19 cellular contexts compared by ENCODE assay signal in the genomic region with DNA sequence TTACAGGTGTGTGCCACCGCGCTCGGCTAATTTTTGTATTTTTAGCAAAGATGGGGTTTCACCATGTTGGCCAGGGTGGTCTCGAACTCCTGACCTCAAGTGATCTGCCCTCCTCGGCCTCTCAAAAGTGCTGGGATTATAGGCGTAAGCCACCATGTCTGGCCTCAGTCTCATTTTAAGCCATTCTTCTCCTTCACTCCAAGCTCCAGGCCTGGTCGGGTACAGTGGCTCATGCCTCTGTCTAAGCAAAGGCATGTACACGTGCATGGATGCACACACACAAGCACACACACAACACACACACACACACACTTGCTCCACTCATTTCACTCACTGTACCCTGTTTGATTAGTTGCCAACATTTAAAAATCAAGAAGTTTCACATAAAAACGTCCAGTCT. TPM values are rescaled to one million over a fixed set of nuclear protein-coding genes. Genes with fewer than 3 reads are reported as not detected.
DNase-seq lines count a peak whose midpoint lies in the region; ATAC-seq, FAIRE-seq and TF ChIP-seq lines count a peak whose summit lies in the region.
"Had no signal": no experiment of that assay in that cellular context is flagged by ENCODE, and none has a peak within 500 bp of the region (broad histone marks: within the 10 kb centered on the region; RNA-seq: fewer than 3 reads in every experiment).

No MANE protein-coding gene starts in this region.

- TF ChIP-seq POLR2A in HCT116 (IDR thresholded peaks at IDR 0.05; ENCODE audit: borderline replicate concordance, extremely low read depth, insufficient read depth, insufficient read length) (no peak), HepG2 (IDR thresholded peaks at IDR 0.05; ENCODE audit: insufficient read depth in 1 of 2, low read depth in 2 of 2, low read length in 2 of 2) (no peak)

- no peaks in the 10 kb centered on the region for H3K27me3 ChIP-seq in HCT116 (ENCODE audit: insufficient read depth, low read length)
- H3K27me3 ChIP-seq in Panc1 (ENCODE audit: control insufficient read depth, insufficient read depth, low read length), result no peaks in the 10 kb centered on the region
- H3K27me3 ChIP-seq in HepG2 (ENCODE audit: control insufficient read depth in 1 of 2, insufficient read depth in 2 of 2, low read length in 2 of 2), result no peaks in the 10 kb centered on the region
- H3K27me3 ChIP-seq in smooth muscle cell (ENCODE audit: low read depth), result no peaks in the 10 kb centered on the region

- no peaks in the 10 kb centered on the region for H3K79me2 ChIP-seq in HCT116 (ENCODE audit: insufficient read depth, low read length)
- H3K79me2 ChIP-seq in HepG2 (ENCODE audit: insufficient read depth, low read length), result no peaks in the 10 kb centered on the region
- H3K79me2 ChIP-seq in smooth muscle cell (ENCODE audit: low read depth), result no peaks in the 10 kb centered on the region

- no peaks in the 10 kb centered on the region for H3K36me3 ChIP-seq in HCT116 (ENCODE audit: control insufficient read depth in 1 of 2, insufficient read depth in 2 of 2, low read length in 2 of 2)
- H3K36me3 ChIP-seq in Panc1 (ENCODE audit: control insufficient read depth, insufficient read depth, low read length), result no peaks in the 10 kb centered on the region
- H3K36me3 ChIP-seq in HepG2 (replicated peaks in 1 of 2; ENCODE audit: control insufficient read depth in 1 of 2, insufficient read depth in 2 of 2, low read length in 2 of 2), result no peaks in the 10 kb centered on the region
- no peaks in the 10 kb centered on the region for H3K36me3 ChIP-seq in smooth muscle cell (ENCODE audit: low read depth)

- BruUV-seq in HCT116 (replicated peaks; lab: Mats Ljungman, UMichigan), result no TSS peak
- no TSS peak for BruUV-seq in Panc1 (replicated peaks; lab: Mats Ljungman, UMichigan)
- no TSS peak for BruUV-seq in HepG2 (replicated peaks; lab: Mats Ljungman, UMichigan)

- no peak for FAIRE-seq in HepG2 (lab: Jason Lieb, UNC)

- H4K20me1 ChIP-seq in HCT116 (ENCODE audit: insufficient read depth) (no peaks in the 10 kb centered on the region), HepG2 (ENCODE audit: insufficient read depth, low read length) (no peaks in the 10 kb centered on the region), smooth muscle cell (ENCODE audit: low read depth) (peaks cover 2% of the 10 kb centered on the region)

- H2AFZ ChIP-seq in HCT116 (ENCODE audit: low read depth, low read length, poor library complexity, severe bottlenecking), result no peak overlapping the region
- no peak overlapping the region for H2AFZ ChIP-seq in HepG2 (ENCODE audit: low read length)
- H2AFZ ChIP-seq in smooth muscle cell (ENCODE audit: low read depth), result no peak overlapping the region

- H3K9me3 ChIP-seq in HCT116 (ENCODE audit: control insufficient read depth in 1 of 2, insufficient read depth in 1 of 2, low read depth in 1 of 2, low read length in 2 of 2), result no peaks in the 10 kb centered on the region
- no peaks in the 10 kb centered on the region for H3K9me3 ChIP-seq in Panc1 (ENCODE audit: control insufficient read depth, insufficient read depth, low read depth, low read length)
- no peaks in the 10 kb centered on the region for H3K9me3 ChIP-seq in HepG2 (ENCODE audit: low read length)
- H3K9me3 ChIP-seq in smooth muscle cell (replicated peaks; ENCODE audit: low read depth), result no peaks in the 10 kb centered on the region

- peak overlapping the region; percentile 96 for H3K27ac ChIP-seq in HCT116 (ENCODE audit: low read depth, low read length)
- H3K27ac ChIP-seq in Panc1 (ENCODE audit: low read length), result peak overlapping the region; percentile 100
- H3K27ac ChIP-seq in HepG2 (ENCODE audit: extremely low read length, insufficient read depth, low read length), result no peak overlapping the region
- peak overlapping the region; percentile 70 for H3K27ac ChIP-seq in smooth muscle cell (ENCODE audit: low read depth)
- H3K27ac ChIP-seq: HL-60 had no signal

- no peak for TF ChIP-seq CTCF in HCT116 (IDR thresholded peaks at IDR 0.05 in 2 of 3, conservative IDR thresholded peaks at IDR 0.05 in 1 of 3; ENCODE audit: borderline replicate concordance in 1 of 3, insufficient read depth in 1 of 3, low read depth in 2 of 3, low read length in 2 of 3)
- TF ChIP-seq CTCF in Panc1 (IDR thresholded peaks at IDR 0.05), result no peak
- TF ChIP-seq CTCF in HepG2 (CRISPR knock-in tag; IDR thresholded peaks at IDR 0.05), result no peak
- no peak for TF ChIP-seq CTCF in smooth muscle cell (IDR thresholded peaks at IDR 0.05; ENCODE audit: borderline replicate concordance, insufficient read depth, poor library complexity, severe bottlenecking)

- POLR2A ChIA-PET in HCT116 (lab: Charles Lee) (interaction anchor here (0.6 kb wide), 1 partner anchor 27 kb away, joined by 3 read pairs; no protein-coding TSS in a partner anchor), Panc1 (lab: Charles Lee) (interaction anchor here (0.7 kb wide), 1 partner anchor 33 kb away, joined by 6 read pairs; no protein-coding TSS in a partner anchor), HepG2 (lab: Yijun Ruan, JAX) (no interaction called here)

- TF ChIP-seq EP300 in HepG2 (IDR thresholded peaks at IDR 0.05; ENCODE audit: low read depth in 2 of 2, low read length in 2 of 2), result no peak
- no peak for TF ChIP-seq EP300 in HepG2 (CRISPR knock-in tag; IDR thresholded peaks at IDR 0.05; ENCODE audit: borderline replicate concordance)

- CTCF ChIA-PET in HCT116 (lab: Charles Lee) (interaction anchor here (1.6 kb wide), 1 partner anchor 10 kb away, joined by 8 read pairs; no protein-coding TSS in a partner anchor), Panc1 (lab: Charles Lee) (interaction anchor here (0.7 kb wide), 1 partner anchor 21 kb away, joined by 3 read pairs; no protein-coding TSS in a partner anchor), HepG2 (lab: Yijun Ruan, JAX; ENCODE audit: low intra/inter-chr PET ratio, low total read pairs) (no interaction called here)

- no peaks in the 10 kb centered on the region for H3K9me2 ChIP-seq in HCT116 (ENCODE audit: insufficient read depth)

- H3F3A ChIP-seq in smooth muscle cell (ENCODE audit: low read depth), result peaks cover 23% of the 10 kb centered on the region

- DNase-seq in HCT116 (ENCODE audit: low read depth, low spot score), result no peak
- no peak for DNase-seq in Panc1 (ENCODE audit: low read depth, low spot score)
- DNase-seq in HepG2 (ENCODE audit: low spot score), result no peak
- DNase-seq in smooth muscle cell (lab: John Stamatoyannopoulos, UW; ENCODE audit: unreplicated experiment), result no peak
- DNase-seq in NCI-H446 treated with DMSO at 0.1 percent for 48 hours (lab: John Stamatoyannopoulos, UW), result no peak
- no peak for DNase-seq in activated naive CD4-positive, alpha-beta T cell (lab: John Stamatoyannopoulos, UW)
- no peak for DNase-seq in NCI-H1105 treated with DMSO at 0.1 percent for 48 hours (lab: John Stamatoyannopoulos, UW)
- DNase-seq: Calu3; CD4-positive, CD25-positive, alpha-beta regulatory T cell; H9; KG1; NCI-H1436 treated with DMSO at 0.1 percent for 48 hours; NCI-H2029 treated with DMSO at 0.1 percent for 48 hours; NCI-H2171 treated with DMSO at 0.1 percent for 48 hours; NCI-H748 treated with DMSO at 0.1 percent for 48 hours; OCI-M1 had no signal

- H3K4me1 ChIP-seq in HCT116 (ENCODE audit: control insufficient read depth in 1 of 2, insufficient read depth in 2 of 2, low read length in 2 of 2), result peaks cover 51 to 87% of the 10 kb centered on the region in 2 experiments
- H3K4me1 ChIP-seq in Panc1 (ENCODE audit: control insufficient read depth, insufficient read depth, low read length), result peaks cover 61% of the 10 kb centered on the region
- H3K4me1 ChIP-seq in HepG2 (ENCODE audit: insufficient read depth, low read length), result peaks cover 60% of the 10 kb centered on the region
- peaks cover 19% of the 10 kb centered on the region for H3K4me1 ChIP-seq in smooth muscle cell (ENCODE audit: low read depth)

- H3K9ac ChIP-seq in HCT116 (ENCODE audit: low read length) (peak overlapping the region; percentile 68), HepG2 (ENCODE audit: insufficient read depth, low read depth, low read length) (no peak overlapping the region), smooth muscle cell (ENCODE audit: low read depth) (no peak overlapping the region)

- RAD21 ChIA-PET in HCT116 (lab: Charles Lee; ENCODE audit: low non-redundant PET in 1 of 2, low total read pairs in 2 of 2, uncharacterized antibody in 2 of 2, unreplicated experiment in 2 of 2), result interaction anchor here in 1 of 2 experiments (0.7 kb wide), 1 partner anchor 23 kb away, joined by 3 read pairs; no protein-coding TSS in a partner anchor

- TF ChIP-seq RAD21 in HCT116 (IDR thresholded peaks at IDR 0.05; ENCODE audit: low read depth) (no peak), HepG2 (CRISPR knock-in tag; IDR thresholded peaks at IDR 0.05) (no peak)

- H3K4me2 ChIP-seq in HCT116 (ENCODE audit: low read length), result peak overlapping the region; percentile 87
- no peak overlapping the region for H3K4me2 ChIP-seq in HepG2 (ENCODE audit: low read depth, low read length)
- H3K4me2 ChIP-seq in smooth muscle cell, result no peak overlapping the region

- intact Hi-C loops in HCT116 (cut with micrococcal nuclease), result no loop called here
- intact Hi-C loops in Panc1 (cut with micrococcal nuclease; ENCODE audit: unreplicated experiment), result loop anchor here (10.0 kb wide), 1 partner anchor 49 kb away; no protein-coding TSS in a partner anchor
- intact Hi-C loops in HepG2 (cut with micrococcal nuclease; ENCODE audit: unreplicated experiment), result no loop called here

- ATAC-seq in HCT116, result no peak
- ATAC-seq in Panc1, result no peak
- ATAC-seq in HepG2, result no peak
- no peak for ATAC-seq in HG02571 (IDR thresholded peaks at IDR 0.05; ENCODE audit: unreplicated experiment)

- H3K4me3 ChIP-seq in HCT116 (replicated peaks in 1 of 2; ENCODE audit: low read depth in 1 of 2, low read length in 2 of 2), result no peak overlapping the region
- no peak overlapping the region for H3K4me3 ChIP-seq in Panc1 (ENCODE audit: low read depth in 2 of 2, low read length in 2 of 2)
- H3K4me3 ChIP-seq in HepG2 (replicated peaks in 1 of 3; ENCODE audit: insufficient read depth in 1 of 3, low read depth in 2 of 3, low read length in 3 of 3), result no peak overlapping the region
- no peak overlapping the region for H3K4me3 ChIP-seq in smooth muscle cell

- in situ Hi-C loops in Panc1 (cut with HindIII; ENCODE audit: low pct_unique_long_range_greater_than_20kb, low sequenced_read_pairs) (no loop called here), HepG2 (cut with HindIII; ENCODE audit: extremely low pct_ligation_motif_present, low pct_unique_long_range_greater_than_20kb) (no loop called here)

- 73% methylated on average over 9 of the region's 9 CpGs for WGBS in HepG2 (ENCODE audit: low lambda C conversion rate)
- 90% methylated on average over 9 of the region's 9 CpGs for WGBS in smooth muscle cell (ENCODE audit: low lambda C conversion rate)

RNA-seq across cellular contexts. Expression of gene PARD6B, which starts 7.7 kb away (rescaled TPM):
- total RNA-seq in HCT116 (2021; ENCODE audit: unreplicated experiment) (41.3 TPM), Panc1 (2021; ENCODE audit: unreplicated experiment) (132 TPM), HepG2 (2016; rRNA removed; fragmentation: Illumina TruSeq; extraction: Trizol) (22.2 and 26.6 TPM in 2 replicates), smooth muscle cell (4.6 and 6.5 TPM in 2 replicates)
- polyA plus RNA-seq in HCT116 (2012), result 3.1 and 5.0 TPM in 2 replicates
- polyA plus RNA-seq in Panc1 (2012; ENCODE audit: insufficient read length), result 11.2 TPM
- 1.9 TPM in 2 replicates for total RNA-seq in HepG2 (2016; cell fraction: cytosol; rRNA removed; fragmentation: Illumina TruSeq; extraction: Trizol; ENCODE audit: low read depth)
- total RNA-seq in HepG2 (2016; cell fraction: insoluble cytoplasmic fraction; rRNA removed; fragmentation: Illumina TruSeq; extraction: Trizol), result 21.4 and 26.1 TPM in 2 replicates
- 10.5 and 11.8 TPM in 2 replicates for total RNA-seq in HepG2 (2016; cell fraction: membrane; rRNA removed; fragmentation: Illumina TruSeq; extraction: Trizol)
- total RNA-seq in HepG2 (2016; cell fraction: nucleus; rRNA removed; fragmentation: Illumina TruSeq; extraction: Trizol), result 12.5 and 14.9 TPM in 2 replicates
- polyA plus RNA-seq in HepG2 (2011; rRNA removed) (6.0 and 6.9 TPM in 2 replicates), smooth muscle cell (0.26 and 1.7 TPM in 2 replicates)
- polyA plus RNA-seq in HepG2 (2011; cell fraction: cytosol; rRNA removed), result 2.8 and 4.1 TPM in 2 replicates
- 2.6 and 3.1 TPM in 2 replicates for polyA plus RNA-seq in HepG2 (2011; cell fraction: nucleus; rRNA removed)
- polyA plus RNA-seq in HepG2 (2012), result 4.6 and 4.9 TPM in 2 replicates
- polyA plus RNA-seq in HepG2 (2016; cell fraction: cytosol; fragmentation: Illumina TruSeq; extraction: Trizol; ENCODE audit: low read depth), result 0.35 and 0.57 TPM in 2 replicates
- 8.8 and 9.1 TPM in 2 replicates for polyA plus RNA-seq in HepG2 (2016; cell fraction: insoluble cytoplasmic fraction; fragmentation: Illumina TruSeq; extraction: Trizol; ENCODE audit: low read depth)
- polyA plus RNA-seq in HepG2 (2016; cell fraction: membrane; fragmentation: Illumina TruSeq; extraction: Trizol; ENCODE audit: low read depth), result 2.6 and 2.7 TPM in 2 replicates
- 13.0 and 13.3 TPM in 2 replicates for polyA plus RNA-seq in HepG2 (2016; cell fraction: nucleus; fragmentation: Illumina TruSeq; extraction: Trizol; ENCODE audit: insufficient read depth, low read depth)
- polyA minus RNA-seq in HepG2 (2011; rRNA and poly(A)+ RNA removed; ENCODE audit: low replicate concordance), result 3.1 and 8.3 TPM in 2 replicates
- polyA minus RNA-seq in HepG2 (2011; cell fraction: cytosol; rRNA and poly(A)+ RNA removed), result 22.0 and 24.4 TPM in 2 replicates
- polyA minus RNA-seq in HepG2 (2011; cell fraction: nucleus; rRNA and poly(A)+ RNA removed), result 10.6 and 14.4 TPM in 2 replicates

RNA-seq across cellular contexts. Expression of gene RIPOR3, which starts 32.3 kb away (rescaled TPM):
- total RNA-seq in HCT116 (2021; ENCODE audit: unreplicated experiment) (0.22 TPM), Panc1 (2021; ENCODE audit: unreplicated experiment) (92.5 TPM), HepG2 (2016; rRNA removed; fragmentation: Illumina TruSeq; extraction: Trizol) (not detected in 2 replicates), smooth muscle cell (0.18 and 0.40 TPM in 2 replicates)
- polyA plus RNA-seq in HCT116 (2012), result 0.14 and 0.20 TPM in 2 replicates
- 97.9 TPM for polyA plus RNA-seq in Panc1 (2012; ENCODE audit: insufficient read length)
- total RNA-seq in HepG2 (2016; cell fraction: cytosol; rRNA removed; fragmentation: Illumina TruSeq; extraction: Trizol; ENCODE audit: low read depth), result not detected in 2 replicates
- total RNA-seq in HepG2 (2016; cell fraction: insoluble cytoplasmic fraction; rRNA removed; fragmentation: Illumina TruSeq; extraction: Trizol), result not detected in 2 replicates
- not detected in 2 replicates for total RNA-seq in HepG2 (2016; cell fraction: membrane; rRNA removed; fragmentation: Illumina TruSeq; extraction: Trizol)
- not detected in 2 replicates for total RNA-seq in HepG2 (2016; cell fraction: nucleus; rRNA removed; fragmentation: Illumina TruSeq; extraction: Trizol)
- polyA plus RNA-seq in HepG2 (2011; rRNA removed) (0.18 and 0.26 TPM in 2 replicates), smooth muscle cell (1.2 and 4.9 TPM in 2 replicates)
- 0.05 TPM in 2 replicates for polyA plus RNA-seq in HepG2 (2011; cell fraction: cytosol; rRNA removed)
- 1.9 and 2.1 TPM in 2 replicates for polyA plus RNA-seq in HepG2 (2011; cell fraction: nucleus; rRNA removed)
- 0.11 and 0.36 TPM in 2 replicates for polyA plus RNA-seq in HepG2 (2012)
- not detected in 2 replicates for polyA plus RNA-seq in HepG2 (2016; cell fraction: cytosol; fragmentation: Illumina TruSeq; extraction: Trizol; ENCODE audit: low read depth)
- polyA plus RNA-seq in HepG2 (2016; cell fraction: insoluble cytoplasmic fraction; fragmentation: Illumina TruSeq; extraction: Trizol; ENCODE audit: low read depth), result not detected in 2 replicates
- polyA plus RNA-seq in HepG2 (2016; cell fraction: membrane; fragmentation: Illumina TruSeq; extraction: Trizol; ENCODE audit: low read depth), result not detected in 2 replicates
- polyA plus RNA-seq in HepG2 (2016; cell fraction: nucleus; fragmentation: Illumina TruSeq; extraction: Trizol; ENCODE audit: insufficient read depth, low read depth), result 0.13 TPM in 1 of 2 replicates, not detected in the other
- polyA minus RNA-seq in HepG2 (2011; rRNA and poly(A)+ RNA removed; ENCODE audit: low replicate concordance), result 0.42 TPM in 1 of 2 replicates, not detected in the other
- not detected in 2 replicates for polyA minus RNA-seq in HepG2 (2011; cell fraction: cytosol; rRNA and poly(A)+ RNA removed)
- 0.37 and 0.52 TPM in 2 replicates for polyA minus RNA-seq in HepG2 (2011; cell fraction: nucleus; rRNA and poly(A)+ RNA removed)
- total RNA-seq: SK-MEL-5 had no signal

Comparison
In these comparisons a context has a peak if more than half of its experiments do, and no peak if none do; other contexts are left out.
1. RNA of gene RIPOR3, which starts 32.3 kb away (total RNA-seq): 92.5 TPM in Panc1 (single experiment); 0.22 TPM in HCT116 (single experiment), 0.18 to 0.40 TPM in smooth muscle cell and not detected in HepG2; every median in the first group is over 10 times any median in the second.